2 cellular contexts compared by ENCODE assay signal in the genomic region with DNA sequence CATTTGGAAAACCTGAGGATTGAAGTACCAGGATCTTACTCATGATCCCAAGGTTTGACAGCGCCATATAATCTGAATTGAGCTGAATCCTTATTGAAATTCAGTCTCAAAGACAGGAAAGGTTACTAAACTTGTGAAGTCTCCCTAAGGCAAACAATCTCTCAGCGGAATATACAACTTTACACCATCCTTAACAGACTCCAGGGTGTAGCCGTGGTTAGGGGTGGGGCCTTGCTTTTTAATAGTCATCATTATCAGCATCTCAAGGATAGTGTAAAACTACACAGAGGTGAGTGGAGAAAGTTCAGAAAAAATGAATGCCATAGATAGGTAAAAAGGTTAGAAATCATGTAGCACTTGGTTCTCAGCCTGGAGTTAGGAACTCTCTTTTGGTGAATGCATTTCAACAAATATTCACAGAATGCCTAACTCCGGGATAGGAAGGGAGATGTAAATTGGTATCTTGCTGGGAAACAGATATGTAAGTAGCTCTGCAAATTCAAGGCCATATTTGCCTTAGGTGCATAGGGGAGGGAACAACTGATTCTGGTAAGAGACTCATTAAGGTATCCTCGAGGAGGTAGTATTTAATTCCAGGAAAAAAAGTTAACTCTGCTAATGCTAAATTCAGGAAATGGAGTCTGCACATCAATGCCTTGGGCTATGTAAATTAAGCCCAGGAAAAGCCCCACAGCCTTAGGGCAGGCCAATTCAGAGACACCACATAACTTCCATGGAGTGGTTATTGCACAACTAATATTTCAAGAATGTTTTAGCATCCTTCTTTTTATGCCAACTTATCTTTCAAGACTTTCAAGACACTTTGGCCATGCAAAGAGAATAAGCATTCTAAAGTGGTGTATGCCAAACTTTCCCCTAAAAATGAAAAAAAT.
A peak's percentile ranks its signal among the peaks of the same experiment; 100 is the strongest.
TF ChIP-seq lines count a peak whose summit lies in the region.

No MANE protein-coding gene starts in this region.

TF ChIP-seq in IMR-90, 13 proteins besides CTCF, POLR2A, EP300 and RAD21:
- TF ChIP-seq CEBPB (IDR thresholded peaks at IDR 0.05; ENCODE audit: low read depth, low read length) (peak; percentile 70), FOS (IDR thresholded peaks at IDR 0.05; ENCODE audit: low read depth, low read length) (no peak), MXI1 (IDR thresholded peaks at IDR 0.05; ENCODE audit: borderline replicate concordance, low read depth, low read length) (no peak), RFX5 (IDR thresholded peaks at IDR 0.05; ENCODE audit: low read depth, low read length) (no peak)

TF ChIP-seq in H1, 55 proteins besides CTCF, POLR2A, EP300 and RAD21:
- no peak for TF ChIP-seq EZH2 (IDR thresholded peaks at IDR 0.05; ENCODE audit: low read depth, low read length, severe bottlenecking)
- TF ChIP-seq CEBPB (IDR thresholded peaks at IDR 0.05; ENCODE audit: low read depth, low read length), result peak; percentile 35; the same call in 1 of the 2 replicates
- no peak for TF ChIP-seq POU5F1 (IDR thresholded peaks at IDR 0.05; ENCODE audit: low read depth, low read length)
- TF ChIP-seq, protein P1, sequence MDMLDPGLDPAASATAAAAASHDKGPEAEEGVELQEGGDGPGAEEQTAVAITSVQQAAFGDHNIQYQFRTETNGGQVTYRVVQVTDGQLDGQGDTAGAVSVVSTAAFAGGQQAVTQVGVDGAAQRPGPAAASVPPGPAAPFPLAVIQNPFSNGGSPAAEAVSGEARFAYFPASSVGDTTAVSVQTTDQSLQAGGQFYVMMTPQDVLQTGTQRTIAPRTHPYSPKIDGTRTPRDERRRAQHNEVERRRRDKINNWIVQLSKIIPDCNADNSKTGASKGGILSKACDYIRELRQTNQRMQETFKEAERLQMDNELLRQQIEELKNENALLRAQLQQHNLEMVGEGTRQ (IDR thresholded peaks at IDR 0.05; ENCODE audit: low read length), result no peak
- TF ChIP-seq FOSL1 (IDR thresholded peaks at IDR 0.05; ENCODE audit: insufficient read depth, low read depth, low read length), result no peak
- no peak for TF ChIP-seq CREB1 (IDR thresholded peaks at IDR 0.05)
